In the genomic region with DNA sequence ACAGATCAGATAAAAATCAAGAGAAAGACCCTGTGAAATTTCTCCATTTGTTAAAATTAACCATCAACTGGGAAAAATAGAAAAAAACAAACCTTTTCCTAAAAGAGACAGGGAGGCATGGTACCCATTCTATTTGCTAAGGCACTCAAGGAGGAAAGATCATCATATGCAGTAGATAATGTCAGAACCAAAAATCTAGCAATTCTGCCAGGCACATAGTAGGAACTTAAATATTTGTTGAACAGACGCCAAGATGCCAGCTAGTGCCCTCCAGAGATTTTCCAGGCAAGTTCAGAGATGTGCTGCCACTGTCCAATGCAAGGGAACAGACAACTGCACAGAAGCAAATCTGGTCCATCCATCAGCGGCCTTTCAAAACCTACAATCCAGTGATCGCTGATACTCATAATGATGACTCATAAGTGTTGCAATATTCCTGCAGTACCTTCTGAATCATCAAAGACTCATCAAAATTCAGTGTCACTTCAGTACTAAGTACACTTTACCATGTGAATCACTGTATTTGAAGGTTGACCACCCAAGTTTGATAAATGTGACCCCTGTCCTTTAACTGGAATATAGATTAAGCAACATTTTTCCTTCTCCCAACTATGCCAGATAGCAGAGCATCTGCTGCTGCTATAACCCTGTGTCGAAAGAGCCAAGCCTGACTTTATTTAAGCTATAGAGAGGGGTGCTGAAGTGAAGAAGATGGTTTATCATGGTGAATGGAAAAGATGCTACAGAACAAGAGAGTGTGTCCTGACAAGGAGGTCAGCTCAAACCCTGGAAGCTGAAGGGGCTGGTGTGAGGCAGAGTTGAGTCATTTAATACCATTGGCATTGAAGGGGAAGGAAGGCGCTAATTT, we compare ENCODE assay signal across 10 cellular contexts.
DNase-seq lines count a peak whose midpoint lies in the region; ATAC-seq and TF ChIP-seq lines count a peak whose summit lies in the region.
"Had no signal": no experiment of that assay in that cellular context is flagged by ENCODE, and none has a peak within 500 bp of the region (broad histone marks: within the 10 kb centered on the region; RNA-seq: fewer than 3 reads in every experiment).

No MANE protein-coding gene starts in this region.

- H3K27me3 Mint-ChIP-seq in CD8-positive, alpha-beta T cell (ENCODE audit: low read depth), result no peaks in the 10 kb centered on the region
- H3K27me3 Mint-ChIP-seq: naive thymus-derived CD8-positive, alpha-beta T cell had no signal

- no peak overlapping the region for H3K4me3 ChIP-seq in fibroblast of pulmonary artery (replicated peaks; ENCODE audit: low read depth, low read length)
- no peak overlapping the region for H3K4me3 ChIP-seq in CD8-positive, alpha-beta T cell (ENCODE audit: low read depth, low read length)

- no peaks in the 10 kb centered on the region for H3K4me1 Mint-ChIP-seq in CD8-positive, alpha-beta T cell (ENCODE audit: low read depth)

- no peak for TF ChIP-seq CTCF in fibroblast of pulmonary artery (IDR thresholded peaks at IDR 0.05; ENCODE audit: low read length, missing control alignments)
- TF ChIP-seq CTCF in CD8-positive, alpha-beta T cell (IDR thresholded peaks at IDR 0.05), result no peak

- H3K4me1 ChIP-seq in CD8-positive, alpha-beta T cell (ENCODE audit: insufficient read depth, low read length), result no peaks in the 10 kb centered on the region

- peaks cover 11 to 15% of the 10 kb centered on the region in 2 donors for H3K9me3 Mint-ChIP-seq in activated naive CD4-positive, alpha-beta T cell treated with anti-CD3 and anti-CD28 coated beads, Interleukin-2, amount 50 U/mL, for 72 hours
- peaks cover 18% of the 10 kb centered on the region for H3K9me3 Mint-ChIP-seq in CD8-positive, alpha-beta T cell

- CTCF ChIA-PET in CD8-positive, alpha-beta T cell (lab: Charles Lee), result interaction anchor here (0.7 kb wide), 1 partner anchor 146 kb away, joined by 4 read pairs; no protein-coding TSS in a partner anchor

- no peaks in the 10 kb centered on the region for H3K9me3 ChIP-seq in CD8-positive, alpha-beta T cell (ENCODE audit: low read length)

- peak overlapping the region in 1 of 2 donors; percentile 12 for H3K27ac Mint-ChIP-seq in activated naive CD4-positive, alpha-beta T cell treated with anti-CD3 and anti-CD28 coated beads, Interleukin-2, amount 50 U/mL, for 72 hours
- H3K27ac Mint-ChIP-seq in CD8-positive, alpha-beta T cell, result no peak overlapping the region

- no peak overlapping the region for H3K27ac ChIP-seq in CD8-positive, alpha-beta T cell (ENCODE audit: low read depth, low read length)

- intact Hi-C loops in CD8-positive, alpha-beta T cell (cut with DNase I, micrococcal nuclease), result no loop called here

- no peak overlapping the region for H3K4me3 Mint-ChIP-seq in CD8-positive, alpha-beta T cell
- H3K4me3 Mint-ChIP-seq: naive thymus-derived CD8-positive, alpha-beta T cell had no signal

- no peak for DNase-seq in activated naive CD4-positive, alpha-beta T cell treated with anti-CD3 and anti-CD28 coated beads, Interleukin-2, amount 50 U/mL, for 72 hours (ENCODE audit: low spot score in 2 of 2)
- no peak for DNase-seq in activated naive CD4-positive, alpha-beta T cell (lab: John Stamatoyannopoulos, UW)
- DNase-seq in RKO (ENCODE audit: low spot score) (peak; percentile 91), fibroblast of pulmonary artery (ENCODE audit: low read depth) (peak; percentile 70), stromal cell of bone marrow (ENCODE audit: low read depth) (peak; percentile 54)
- no peak for DNase-seq in CD8-positive, alpha-beta T cell
- DNase-seq: naive thymus-derived CD8-positive, alpha-beta T cell; NCI-H524 treated with DMSO at 0.1 percent for 48 hours had no signal

- no peaks in the 10 kb centered on the region for H3K27me3 ChIP-seq in CD8-positive, alpha-beta T cell (ENCODE audit: insufficient read depth, low read length)

- ATAC-seq in activated naive CD4-positive, alpha-beta T cell treated with anti-CD3 and anti-CD28 coated beads, Interleukin-2, amount 50 U/mL, for 72 hours, result peak; percentile 83 to 85
- ATAC-seq in HG03139 (IDR thresholded peaks at IDR 0.05; ENCODE audit: unreplicated experiment) (no peak), HG02588 (IDR thresholded peaks at IDR 0.05; ENCODE audit: unreplicated experiment) (no peak)
- ATAC-seq in CD8-positive, alpha-beta T cell, result no peak
- ATAC-seq: naive thymus-derived CD8-positive, alpha-beta T cell had no signal

- H3K36me3 ChIP-seq in CD8-positive, alpha-beta T cell (ENCODE audit: insufficient read depth, low read length), result no peaks in the 10 kb centered on the region

- H3K36me3 Mint-ChIP-seq in activated naive CD4-positive, alpha-beta T cell treated with anti-CD3 and anti-CD28 coated beads, Interleukin-2, amount 50 U/mL, for 72 hours, result peaks cover 10 to 23% of the 10 kb centered on the region in 2 donors
- peaks cover 23% of the 10 kb centered on the region for H3K36me3 Mint-ChIP-seq in CD8-positive, alpha-beta T cell

- POLR2A ChIA-PET in CD8-positive, alpha-beta T cell (lab: Charles Lee), result no interaction called here

Comparison
In these comparisons a context has a peak if more than half of its experiments do, and no peak if none do; other contexts are left out.
1. ATAC-seq: peak in activated naive CD4-positive, alpha-beta T cell treated with anti-CD3 and anti-CD28 coated beads, Interleukin-2, amount 50 U/mL, for 72 hours (2 of 2); none in HG03139 (single experiment), HG02588 (single experiment) and CD8-positive, alpha-beta T cell (single experiment).
2. DNase-seq: peak in RKO (single experiment), fibroblast of pulmonary artery (single experiment) and stromal cell of bone marrow (single experiment); none in activated naive CD4-positive, alpha-beta T cell treated with anti-CD3 and anti-CD28 coated beads, Interleukin-2, amount 50 U/mL, for 72 hours (0 of 2), activated naive CD4-positive, alpha-beta T cell (0 of 4) and CD8-positive, alpha-beta T cell (0 of 7).